In genomic region chr3:123568034-123568433, GRCh38 we compare ENCODE assay signal across 21 cellular contexts.
"Had no signal": no experiment of that assay in that cellular context is flagged by ENCODE, and none has a peak within 500 bp of the region (broad histone marks: within the 10 kb centered on the region; RNA-seq: fewer than 3 reads in every experiment).

No MANE protein-coding gene starts in this region.

- H3K9me3 ChIP-seq: left lung, right lobe of liver, stomach, thyroid gland had no signal

- H3K27ac ChIP-seq: brain microvascular endothelial cell, hepatocyte, left lung, right lobe of liver, stomach, thyroid gland had no signal

- H3K4me3 Mint-ChIP-seq: activated CD4-positive, alpha-beta T cell treated with anti-CD3 and anti-CD28 coated beads, Interleukin-2, amount 10 ng/mL, durations not matched to agents 7 days and 5 days; activated CD8-positive, alpha-beta T cell treated with anti-CD3 and anti-CD28 coated beads, Interleukin-2, amount 10 ng/mL, durations not matched to agents 7 days and 5 days; activated naive CD4-positive, alpha-beta T cell treated with anti-CD3 and anti-CD28 coated beads for 36 hours; activated T-cell treated with anti-CD3 and anti-CD28 coated beads, Interleukin-2, amount 50 U/mL, for 24 hours; neural crest cell; T-cell had no signal

- H3K27me3 ChIP-seq: brain microvascular endothelial cell, hepatocyte, left lung, right lobe of liver, stomach, thyroid gland had no signal

- FAIRE-seq: keratinocyte had no signal

- H3K4me3 ChIP-seq: hepatocyte, left lung, right lobe of liver, smooth muscle cell, stomach, thyroid gland had no signal

- H3K9me3 Mint-ChIP-seq: activated CD4-positive, alpha-beta T cell treated with anti-CD3 and anti-CD28 coated beads, Interleukin-2, amount 10 ng/mL, durations not matched to agents 7 days and 5 days; activated naive CD4-positive, alpha-beta T cell treated with anti-CD3 and anti-CD28 coated beads for 36 hours; activated T-cell treated with anti-CD3 and anti-CD28 coated beads, Interleukin-2, amount 50 U/mL, for 24 hours; activated T-helper 2 cell treated with anti-CD3 and anti-CD28 coated beads, Interferon-gamma antibody, Interleukin-2, Interleukin-4, amounts not matched to agents 10 μg/mL and 5 μg/mL and 100 μg/mL, durations not matched to agents 14 hours and 24 hours and 36 hours; neural crest cell; T-cell had no signal

- DNase-seq: activated CD4-positive, alpha-beta T cell treated with anti-CD3 and anti-CD28 coated beads, Interleukin-2, amount 10 ng/mL, durations not matched to agents 7 days and 5 days; activated CD4-positive, CD25-positive, alpha-beta regulatory T cell; activated CD8-positive, alpha-beta T cell treated with anti-CD3 and anti-CD28 coated beads, Interleukin-2, amount 10 ng/mL, durations not matched to agents 7 days and 5 days; activated naive CD4-positive, alpha-beta T cell treated with anti-CD3 and anti-CD28 coated beads for 36 hours; activated T-cell treated with anti-CD3 and anti-CD28 coated beads, Interleukin-2, amount 50 U/mL, for 24 hours; aorta; brain microvascular endothelial cell; cortex of kidney; effector CD4-positive, alpha-beta T cell; left lung; right lobe of liver; stimulated activated CD4-positive, alpha-beta T cell treated with anti-CD3 and anti-CD28 coated beads, Interleukin-4, amount 100 ng/mL, for 1 hour; stomach; T-cell; thyroid gland had no signal

- H3K36me3 ChIP-seq: brain microvascular endothelial cell, thyroid gland had no signal

- H3K4me1 ChIP-seq: left lung, right lobe of liver, thyroid gland had no signal

- H3K27ac Mint-ChIP-seq: activated CD4-positive, alpha-beta T cell treated with anti-CD3 and anti-CD28 coated beads, Interleukin-2, amount 10 ng/mL, durations not matched to agents 7 days and 5 days; activated CD8-positive, alpha-beta T cell treated with anti-CD3 and anti-CD28 coated beads, Interleukin-2, amount 10 ng/mL, durations not matched to agents 7 days and 5 days; activated naive CD4-positive, alpha-beta T cell treated with anti-CD3 and anti-CD28 coated beads for 36 hours; activated T-cell treated with anti-CD3 and anti-CD28 coated beads, Interleukin-2, amount 50 U/mL, for 24 hours; activated T-helper 2 cell treated with anti-CD3 and anti-CD28 coated beads, Interferon-gamma antibody, Interleukin-2, Interleukin-4, amounts not matched to agents 10 μg/mL and 5 μg/mL and 100 μg/mL, durations not matched to agents 14 hours and 24 hours and 36 hours; T-cell had no signal

- ATAC-seq: activated CD8-positive, alpha-beta T cell treated with anti-CD3 and anti-CD28 coated beads, Interleukin-2, amount 10 ng/mL, durations not matched to agents 7 days and 5 days; esophagus mucosa; left lung; right lobe of liver; T-cell had no signal

- H3K27me3 Mint-ChIP-seq: activated CD4-positive, alpha-beta T cell treated with anti-CD3 and anti-CD28 coated beads, Interleukin-2, amount 10 ng/mL, durations not matched to agents 7 days and 5 days; activated T-cell treated with anti-CD3 and anti-CD28 coated beads, Interleukin-2, amount 50 U/mL, for 24 hours; T-cell had no signal
